ENCODE assay signal across 8 cellular contexts in the genomic region with DNA sequence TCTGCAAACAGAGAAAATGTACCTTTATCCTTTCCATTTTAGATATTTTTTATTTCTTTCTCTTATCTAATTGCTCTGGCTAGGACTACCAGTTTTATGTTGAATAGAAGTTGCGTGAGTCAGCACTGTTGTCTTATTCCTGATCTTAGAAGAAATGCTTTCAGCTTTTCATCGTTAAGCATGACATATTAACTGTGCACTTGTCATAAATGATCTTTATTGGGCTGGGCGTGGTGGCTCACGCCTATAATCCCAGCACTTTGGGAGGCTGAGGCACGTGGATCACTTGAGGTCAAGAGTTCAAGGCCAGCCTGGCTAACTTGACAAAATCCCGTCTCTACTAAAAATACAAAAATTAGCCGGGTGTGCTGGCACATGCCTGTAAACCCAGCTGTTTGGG. TPM values are rescaled to one million over a fixed set of nuclear protein-coding genes. Genes with fewer than 3 reads are reported as not detected.
"Had no signal": no experiment of that assay in that cellular context is flagged by ENCODE, and none has a peak within 500 bp of the region (broad histone marks: within the 10 kb centered on the region; RNA-seq: fewer than 3 reads in every experiment).

No MANE protein-coding gene starts in this region.

- H3K4me3 ChIP-seq: GM23338, K562 had no signal

- H3K4me1 Mint-ChIP-seq: H9 had no signal

- H3K9me3 Mint-ChIP-seq: GM23338 had no signal

- H3K27ac ChIP-seq: KMS-11 had no signal

- H3K9ac ChIP-seq: KMS-11 had no signal

- H3K4me2 ChIP-seq: GM23338, KMS-11 had no signal

- DNase-seq: H9, IMR-90 had no signal

- ATAC-seq: GM23338, HCT116, K562 had no signal

- H3K4me3 Mint-ChIP-seq: GM23338, H9 had no signal

- H2AFZ ChIP-seq: GM23338 had no signal

- H3K27ac Mint-ChIP-seq: GM23338, H9 had no signal

RNA-seq across cellular contexts. Expression of gene ECM2, which starts 8.2 kb away (rescaled TPM):
- total RNA-seq: GM23338, H1, H9, HT-29, K562 had no signal
- polyA plus RNA-seq: H1 had no signal
